ENCODE assay signal across 8 cellular contexts in genomic region chr22:46044718-46045458, GRCh38.
A peak's percentile ranks its signal among the peaks of the same experiment; 100 is the strongest.
DNase-seq lines count a peak whose midpoint lies in the region; ATAC-seq and TF ChIP-seq lines count a peak whose summit lies in the region.

No MANE protein-coding gene starts in this region.

- H3K27ac ChIP-seq in ascending aorta (peak overlapping the region; percentile 97 to 98), skeletal muscle tissue (ENCODE audit: low read depth, low read length) (peak overlapping the region; percentile 90)

- H3K4me3 ChIP-seq in ascending aorta: peak overlapping the region; percentile 72 to 83
- peak overlapping the region; percentile 35 for H3K4me3 ChIP-seq in iPS-15b (ENCODE audit: low read depth, low read length)
- peak overlapping the region; percentile 75 to 86 (median 76) for H3K4me3 ChIP-seq in skeletal muscle tissue (ENCODE audit: low read length in 3 of 3)

- no peaks in the 10 kb centered on the region for H3K36me3 Mint-ChIP-seq in IgD-negative memory B cell

- no peak for TF ChIP-seq CTCF in ascending aorta (IDR thresholded peaks at IDR 0.05)

- H3K4me1 Mint-ChIP-seq in IgD-negative memory B cell: peaks cover 14 to 21% (median 18%) of the 10 kb centered on the region in 3 donors

- no peaks in the 10 kb centered on the region for H3K9me3 Mint-ChIP-seq in IgD-negative memory B cell

- H3K4me1 ChIP-seq in ascending aorta (peaks cover 24 to 59% of the 10 kb centered on the region in 2 donors), iPS-15b (ENCODE audit: control insufficient read depth, insufficient read depth, low read length) (no peaks in the 10 kb centered on the region), skeletal muscle tissue (ENCODE audit: control insufficient read depth in 3 of 3, insufficient read depth in 3 of 3, low read length in 3 of 3) (peaks cover 75 to 78% (median 77%) of the 10 kb centered on the region in 3 donors)

- intact Hi-C loops in ascending aorta (cut with DNase I): no loop called here

- H3K9me3 ChIP-seq in ascending aorta: no peaks in the 10 kb centered on the region
- H3K9me3 ChIP-seq in iPS-15b (ENCODE audit: control insufficient read depth, insufficient read depth, low read length): no peaks in the 10 kb centered on the region
- H3K9me3 ChIP-seq in skeletal muscle tissue (ENCODE audit: control insufficient read depth in 3 of 3, low read length in 3 of 3): no peaks in the 10 kb centered on the region

- H3K27ac Mint-ChIP-seq in IgD-negative memory B cell: peak overlapping the region; percentile 64 to 78 (median 77)

- ATAC-seq in GM21447 (IDR thresholded peaks at IDR 0.05; ENCODE audit: unreplicated experiment): no peak
- no peak for ATAC-seq in HG03039 (IDR thresholded peaks at IDR 0.05; ENCODE audit: unreplicated experiment)

- peaks cover 6% of the 10 kb centered on the region for H3K27me3 Mint-ChIP-seq in IgD-negative memory B cell

- H3K36me3 ChIP-seq in ascending aorta (no peaks in the 10 kb centered on the region), iPS-15b (ENCODE audit: control insufficient read depth, insufficient read depth, low read length) (no peaks in the 10 kb centered on the region), skeletal muscle tissue (ENCODE audit: control insufficient read depth in 3 of 3, insufficient read depth in 3 of 3, low read length in 3 of 3) (peaks cover 0 to 3% (median 3%) of the 10 kb centered on the region in 3 donors)

- DNase-seq in ascending aorta (ENCODE audit: low spot score in 2 of 2) (peak; percentile 8 to 68), NCI-H1694 treated with DMSO at 0.1 percent for 48 hours (lab: John Stamatoyannopoulos, UW) (no peak), SKM-1 treated with dmso at 0.1 percent for 144 hours (lab: John Stamatoyannopoulos, UW; ENCODE audit: unreplicated experiment) (no peak)

- peak overlapping the region; percentile 81 to 95 (median 90) for H3K4me3 Mint-ChIP-seq in IgD-negative memory B cell

- H3K9ac ChIP-seq in iPS-15b (ENCODE audit: low read depth, low read length): no peak overlapping the region
- peak overlapping the region; percentile 94 to 97 (median 95) for H3K9ac ChIP-seq in skeletal muscle tissue (ENCODE audit: low read depth in 1 of 3, low read length in 3 of 3)

- H3K27me3 ChIP-seq in ascending aorta (no peaks in the 10 kb centered on the region), iPS-15b (ENCODE audit: control insufficient read depth, insufficient read depth, low read length) (peaks cover 31% of the 10 kb centered on the region), skeletal muscle tissue (ENCODE audit: control insufficient read depth in 3 of 3, insufficient read depth in 3 of 3, low read length in 3 of 3) (no peaks in the 10 kb centered on the region)

Comparison
In these comparisons a context has a peak if more than half of its experiments do, and no peak if none do; other contexts are left out.
1. DNase-seq: peak in ascending aorta (2 of 2); none in NCI-H1694 treated with DMSO at 0.1 percent for 48 hours (single experiment) and SKM-1 treated with dmso at 0.1 percent for 144 hours (single experiment).
2. Peak in every context shown above with its lines, with median percentiles within 50 percentile points of each other: H3K4me3 ChIP-seq.